In the genomic region with DNA sequence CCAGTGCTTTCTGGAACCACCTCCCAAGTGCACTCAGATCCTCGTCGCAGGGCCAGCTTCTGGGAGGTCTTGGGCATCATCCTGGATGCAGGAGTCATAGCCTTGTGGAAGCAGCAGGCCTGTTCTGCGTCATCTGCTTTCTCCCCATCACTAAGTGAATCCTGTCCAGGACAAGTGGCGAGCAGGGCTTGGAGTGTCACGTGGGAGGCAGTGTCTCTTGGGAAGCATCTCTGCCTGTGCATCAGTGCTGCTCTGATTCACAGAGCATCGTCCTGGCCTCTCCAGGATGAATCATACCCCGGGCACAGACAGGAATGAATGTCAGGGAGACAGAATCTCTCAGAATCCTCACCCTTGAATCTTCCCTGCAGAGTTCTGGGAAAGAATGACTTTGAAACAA, we compare ENCODE assay signal across 10 cellular contexts. TPM values are rescaled to one million over a fixed set of nuclear protein-coding genes. Genes with fewer than 3 reads are reported as not detected.
A peak's percentile ranks its signal among the peaks of the same experiment; 100 is the strongest.
DNase-seq lines count a peak whose midpoint lies in the region; ATAC-seq and TF ChIP-seq lines count a peak whose summit lies in the region.
"Had no signal": no experiment of that assay in that cellular context is flagged by ENCODE, and none has a peak within 500 bp of the region (broad histone marks: within the 10 kb centered on the region; RNA-seq: fewer than 3 reads in every experiment).

No MANE protein-coding gene starts in this region.

- H3K27me3 ChIP-seq in CD4-positive, alpha-beta memory T cell (ENCODE audit: insufficient read depth, low read length) = no peaks in the 10 kb centered on the region
- H3K27me3 ChIP-seq: ascending aorta had no signal

- ATAC-seq in GM19455 (IDR thresholded peaks at IDR 0.05; ENCODE audit: unreplicated experiment) = no peak
- ATAC-seq: stimulated activated naive CD8-positive, alpha-beta T cell treated with anti-CD3 and anti-CD28 coated beads, Interleukin-15, Interleukin-2, amounts not matched to agents 100 U/mL and 50 U/mL, for 24 hours had no signal

- intact Hi-C loops in CD4-positive, alpha-beta memory T cell (cut with micrococcal nuclease) = no loop called here

- POLR2A ChIA-PET in CD4-positive, alpha-beta memory T cell (lab: Charles Lee; ENCODE audit: partially characterized antibody) = no interaction called here

- H3K4me1 Mint-ChIP-seq in CD4-positive, alpha-beta memory T cell = no peaks in the 10 kb centered on the region
- no peaks in the 10 kb centered on the region for H3K4me1 Mint-ChIP-seq in endothelial cell (ENCODE audit: unreplicated experiment)

- H3K27me3 Mint-ChIP-seq in CD4-positive, alpha-beta memory T cell = peaks cover 4 to 8% of the 10 kb centered on the region in 2 donors
- no peaks in the 10 kb centered on the region for H3K27me3 Mint-ChIP-seq in endothelial cell (ENCODE audit: unreplicated experiment)

- no peak for TF ChIP-seq CTCF in HFF-Myc (IDR thresholded peaks at IDR 0.05; ENCODE audit: low read depth, low read length, missing control alignments)
- no peak for TF ChIP-seq CTCF in astrocyte of the spinal cord (IDR thresholded peaks at IDR 0.05; ENCODE audit: low read depth, low read length)
- no peak for TF ChIP-seq CTCF in endothelial cell (IDR thresholded peaks at IDR 0.05; ENCODE audit: unreplicated experiment)

- CTCF ChIA-PET in CD4-positive, alpha-beta memory T cell (lab: Charles Lee; ENCODE audit: partially characterized antibody) = no interaction called here

- H3K4me3 ChIP-seq in HFF-Myc (replicated peaks; ENCODE audit: low read depth, low read length) (no peak overlapping the region), astrocyte of the spinal cord (ENCODE audit: low read depth, low read length) (no peak overlapping the region)
- no peak overlapping the region for H3K4me3 ChIP-seq in CD4-positive, alpha-beta memory T cell (ENCODE audit: low read length in 2 of 2)
- H3K4me3 ChIP-seq: ascending aorta, skin epidermis had no signal

- no peaks in the 10 kb centered on the region for H3K9me3 ChIP-seq in CD4-positive, alpha-beta memory T cell (ENCODE audit: control insufficient read depth in 1 of 2, low read length in 2 of 2)
- H3K9me3 ChIP-seq: ascending aorta had no signal

- H3K4me3 Mint-ChIP-seq in CD4-positive, alpha-beta memory T cell = no peak overlapping the region
- no peak overlapping the region for H3K4me3 Mint-ChIP-seq in endothelial cell (ENCODE audit: unreplicated experiment)

- H3K27ac Mint-ChIP-seq in CD4-positive, alpha-beta memory T cell = no peak overlapping the region
- no peak overlapping the region for H3K27ac Mint-ChIP-seq in endothelial cell (ENCODE audit: unreplicated experiment)

- no peaks in the 10 kb centered on the region for H3K36me3 ChIP-seq in CD4-positive, alpha-beta memory T cell (ENCODE audit: insufficient read depth, low read length)
- H3K36me3 ChIP-seq: ascending aorta had no signal

- H3K9me3 Mint-ChIP-seq in CD4-positive, alpha-beta memory T cell = no peaks in the 10 kb centered on the region
- H3K9me3 Mint-ChIP-seq in endothelial cell (ENCODE audit: unreplicated experiment) = no peaks in the 10 kb centered on the region

- H3K27ac ChIP-seq in CD4-positive, alpha-beta memory T cell (ENCODE audit: low read depth, low read length) = no peak overlapping the region

- H3K4me1 ChIP-seq in CD4-positive, alpha-beta memory T cell (ENCODE audit: insufficient read depth, low read length) = no peaks in the 10 kb centered on the region
- H3K4me1 ChIP-seq: ascending aorta had no signal

- in situ Hi-C loops in astrocyte of the spinal cord (cut with HindIII; ENCODE audit: low sequenced_read_pairs) = no loop called here

- DNase-seq in HFF-Myc (ENCODE audit: extremely low read depth, low read depth) = peak; percentile 2
- DNase-seq in astrocyte of the spinal cord (ENCODE audit: low read depth, low spot score) = peak; percentile 91
- DNase-seq in hypothalamus (lab: John Stamatoyannopoulos, UW) = peak in 35 of 51 donors; percentile 23 to 86 (median 51)
- DNase-seq in superior temporal gyrus (ENCODE audit: extremely low spot score) = peak; percentile 83
- no peak for DNase-seq in CD4-positive, alpha-beta memory T cell
- no peak for DNase-seq in endothelial cell (ENCODE audit: low spot score)
- DNase-seq: stimulated activated naive CD8-positive, alpha-beta T cell treated with anti-CD3 and anti-CD28 coated beads, Interleukin-15, Interleukin-2, amounts not matched to agents 100 U/mL and 50 U/mL, for 24 hours had no signal

- H3K36me3 Mint-ChIP-seq in CD4-positive, alpha-beta memory T cell = no peaks in the 10 kb centered on the region
- H3K36me3 Mint-ChIP-seq in endothelial cell (ENCODE audit: low read depth, unreplicated experiment) = peaks cover 2% of the 10 kb centered on the region

RNA-seq across cellular contexts. Expression of a gene that starts 32.8 kb away (rescaled TPM):
- not detected for total RNA-seq in CD4-positive, alpha-beta memory T cell
- not detected for polyA plus RNA-seq in CD4-positive, alpha-beta memory T cell
- 8.1 TPM for total RNA-seq in endothelial cell (ENCODE audit: unreplicated experiment)

Comparison
In these comparisons a context has a peak if more than half of its experiments do, and no peak if none do; other contexts are left out.
1. DNase-seq: peak in HFF-Myc (single experiment), astrocyte of the spinal cord (single experiment), hypothalamus (35 of 51) and superior temporal gyrus (single experiment); none in CD4-positive, alpha-beta memory T cell (0 of 5) and endothelial cell (single experiment).